In genomic region chr19:17306285-17306714, GRCh38 we compare ENCODE assay signal across 8 cellular contexts. TPM values are rescaled to one million over a fixed set of nuclear protein-coding genes. Genes with fewer than 3 reads are reported as not detected.
A peak's percentile ranks its signal among the peaks of the same experiment; 100 is the strongest.
DNase-seq lines count a peak whose midpoint lies in the region; ATAC-seq and TF ChIP-seq lines count a peak whose summit lies in the region.

No MANE protein-coding gene starts in this region.

- peak overlapping the region; percentile 85 for H3K27ac Mint-ChIP-seq in activated T-helper 2 cell treated with anti-CD3 and anti-CD28 coated beads, Interferon-gamma antibody, Interleukin-2, Interleukin-4, amounts not matched to agents 10 μg/mL and 5 μg/mL and 100 μg/mL, durations not matched to agents 14 hours and 24 hours and 36 hours

- H3K27me3 Mint-ChIP-seq in activated T-cell treated with anti-CD3 and anti-CD28 coated beads, Interleukin-2, amount 50 U/mL, for 4 hours (ENCODE audit: low read depth) = no peaks in the 10 kb centered on the region
- no peaks in the 10 kb centered on the region for H3K27me3 Mint-ChIP-seq in activated T-helper 2 cell treated with anti-CD3 and anti-CD28 coated beads, Interferon-gamma antibody, Interleukin-2, Interleukin-4, amounts not matched to agents 10 μg/mL and 5 μg/mL and 100 μg/mL, durations not matched to agents 14 hours and 24 hours and 36 hours (ENCODE audit: low read depth)

- H3K36me3 ChIP-seq in thoracic aorta = no peaks in the 10 kb centered on the region

- DNase-seq in activated T-cell treated with anti-CD3 and anti-CD28 coated beads, Interleukin-2, amount 50 U/mL, for 4 hours = no peak
- DNase-seq in activated T-cell treated with anti-CD3 and anti-CD28 coated beads, Interleukin-2, amount 50 U/mL, for 48 hours = no peak
- no peak for DNase-seq in activated T-helper 2 cell treated with anti-CD3 and anti-CD28 coated beads, Interferon-gamma antibody, Interleukin-2, Interleukin-4, amounts not matched to agents 10 μg/mL and 5 μg/mL and 100 μg/mL, durations not matched to agents 14 hours and 24 hours and 36 hours (ENCODE audit: low spot score)
- DNase-seq in thoracic aorta (ENCODE audit: low spot score) (no peak), mucosa of gallbladder (ENCODE audit: low spot score) (no peak)
- DNase-seq in stimulated activated CD4-positive, alpha-beta T cell treated with anti-CD3 and anti-CD28 coated beads, Interleukin-1b, Interleukin-23, amount 100 ng/mL, for 48 hours = no peak

- H3K27ac ChIP-seq in layer of hippocampus (ENCODE audit: low read depth, low read length) = peak overlapping the region; percentile 95
- H3K27ac ChIP-seq in thoracic aorta = peak overlapping the region; percentile 84 to 90

- H3K36me3 Mint-ChIP-seq in activated T-cell treated with anti-CD3 and anti-CD28 coated beads, Interleukin-2, amount 50 U/mL, for 4 hours (ENCODE audit: insufficient read depth) = peaks cover 2% of the 10 kb centered on the region
- H3K36me3 Mint-ChIP-seq in activated T-helper 2 cell treated with anti-CD3 and anti-CD28 coated beads, Interferon-gamma antibody, Interleukin-2, Interleukin-4, amounts not matched to agents 10 μg/mL and 5 μg/mL and 100 μg/mL, durations not matched to agents 14 hours and 24 hours and 36 hours (ENCODE audit: low read depth) = peaks cover 11% of the 10 kb centered on the region

- H3K4me1 Mint-ChIP-seq in activated T-cell treated with anti-CD3 and anti-CD28 coated beads, Interleukin-2, amount 50 U/mL, for 4 hours (ENCODE audit: low read depth) = peaks cover 45% of the 10 kb centered on the region
- peaks cover 38% of the 10 kb centered on the region for H3K4me1 Mint-ChIP-seq in activated T-helper 2 cell treated with anti-CD3 and anti-CD28 coated beads, Interferon-gamma antibody, Interleukin-2, Interleukin-4, amounts not matched to agents 10 μg/mL and 5 μg/mL and 100 μg/mL, durations not matched to agents 14 hours and 24 hours and 36 hours (ENCODE audit: low read depth)

- no peaks in the 10 kb centered on the region for H3K9me3 ChIP-seq in thoracic aorta

- no peaks in the 10 kb centered on the region for H3K27me3 ChIP-seq in layer of hippocampus (ENCODE audit: control insufficient read depth, insufficient read depth, low read length)
- H3K27me3 ChIP-seq in thoracic aorta (replicated peaks; ENCODE audit: insufficient read depth) = no peaks in the 10 kb centered on the region

- peak overlapping the region; percentile 84 for H3K4me3 ChIP-seq in thoracic aorta

- no peaks in the 10 kb centered on the region for H3K9me3 Mint-ChIP-seq in activated T-cell treated with anti-CD3 and anti-CD28 coated beads, Interleukin-2, amount 50 U/mL, for 4 hours
- H3K9me3 Mint-ChIP-seq in activated T-helper 2 cell treated with anti-CD3 and anti-CD28 coated beads, Interferon-gamma antibody, Interleukin-2, Interleukin-4, amounts not matched to agents 10 μg/mL and 5 μg/mL and 100 μg/mL, durations not matched to agents 14 hours and 24 hours and 36 hours = no peaks in the 10 kb centered on the region

- TF ChIP-seq CTCF in thoracic aorta (IDR thresholded peaks at IDR 0.05) = no peak

- no peak for ATAC-seq in activated T-cell treated with anti-CD3 and anti-CD28 coated beads, Interleukin-2, amount 50 U/mL, for 4 hours
- no peak for ATAC-seq in thoracic aorta (ENCODE audit: insufficient number of reproducible peaks, low FRiP score, low read depth)
- no peak for ATAC-seq in GM19463 (IDR thresholded peaks at IDR 0.05; ENCODE audit: unreplicated experiment)

- H3K4me3 Mint-ChIP-seq in activated T-cell treated with anti-CD3 and anti-CD28 coated beads, Interleukin-2, amount 50 U/mL, for 4 hours = peak overlapping the region; percentile 89
- peak overlapping the region; percentile 87 for H3K4me3 Mint-ChIP-seq in activated T-helper 2 cell treated with anti-CD3 and anti-CD28 coated beads, Interferon-gamma antibody, Interleukin-2, Interleukin-4, amounts not matched to agents 10 μg/mL and 5 μg/mL and 100 μg/mL, durations not matched to agents 14 hours and 24 hours and 36 hours (ENCODE audit: low read depth)

- peaks cover 35 to 69% of the 10 kb centered on the region in 2 donors for H3K4me1 ChIP-seq in thoracic aorta (ENCODE audit: control insufficient read depth in 1 of 2, low read depth in 2 of 2)

- intact Hi-C loops in activated T-helper 2 cell treated with anti-CD3 and anti-CD28 coated beads, Interferon-gamma antibody, Interleukin-2, Interleukin-4, amounts not matched to agents 10 μg/mL and 5 μg/mL and 100 μg/mL, durations not matched to agents 14 hours and 24 hours and 36 hours (cut with micrococcal nuclease) = loop anchor here (5.0 kb wide), 2 partner anchors 79 to 101 kb away; partner anchors contain the start of genes BST2 and OCEL1

RNA-seq across cellular contexts. Expression of gene MRPL34, which starts 0.6 kb away (rescaled TPM):
- total RNA-seq in activated T-cell treated with anti-CD3 and anti-CD28 coated beads, Interleukin-2, amount 50 U/mL, for 4 hours = 100 to 1,000 TPM; 111 to 137 (median 126) TPM
- 92.0 and 95.7 TPM in 2 replicates for total RNA-seq in activated T-helper 2 cell treated with anti-CD3 and anti-CD28 coated beads, Interferon-gamma antibody, Interleukin-2, Interleukin-4, amounts not matched to agents 10 μg/mL and 5 μg/mL and 100 μg/mL, durations not matched to agents 14 hours and 24 hours and 36 hours
- total RNA-seq in thoracic aorta = 100 to 1,000 TPM; 132 to 140 TPM
- 102 TPM for total RNA-seq in mucosa of gallbladder

RNA-seq across cellular contexts. Expression of gene DDA1, which starts 3.1 kb away (rescaled TPM):
- total RNA-seq in activated T-cell treated with anti-CD3 and anti-CD28 coated beads, Interleukin-2, amount 50 U/mL, for 4 hours = 10 to 100 TPM; 53.1 to 58.1 (median 53.4) TPM
- 37.1 and 39.2 TPM in 2 replicates for total RNA-seq in activated T-helper 2 cell treated with anti-CD3 and anti-CD28 coated beads, Interferon-gamma antibody, Interleukin-2, Interleukin-4, amounts not matched to agents 10 μg/mL and 5 μg/mL and 100 μg/mL, durations not matched to agents 14 hours and 24 hours and 36 hours
- total RNA-seq in thoracic aorta (10 to 100 TPM in 1 of 2 donors, 1 to 10 TPM in 1; 8.9 to 13.5 TPM), mucosa of gallbladder (37.9 TPM)

RNA-seq across cellular contexts. Expression of gene ABHD8, which starts 3.1 kb away (rescaled TPM):
- total RNA-seq in activated T-cell treated with anti-CD3 and anti-CD28 coated beads, Interleukin-2, amount 50 U/mL, for 4 hours = 1 to 10 TPM; 3.6 to 4.5 (median 3.7) TPM
- 9.9 and 10.9 TPM in 2 replicates for total RNA-seq in activated T-helper 2 cell treated with anti-CD3 and anti-CD28 coated beads, Interferon-gamma antibody, Interleukin-2, Interleukin-4, amounts not matched to agents 10 μg/mL and 5 μg/mL and 100 μg/mL, durations not matched to agents 14 hours and 24 hours and 36 hours
- total RNA-seq in thoracic aorta (10 to 100 TPM in 1 of 2 donors, 1 to 10 TPM in 1; 9.8 to 24.0 TPM), mucosa of gallbladder (20.1 TPM)

RNA-seq across cellular contexts. Expression of gene ANKLE1, which starts 24.6 kb away (rescaled TPM):
- 10 to 100 TPM in 2 of 3 donors, 1 to 10 TPM in 1; 7.6 to 19.0 (median 18.1) TPM for total RNA-seq in activated T-cell treated with anti-CD3 and anti-CD28 coated beads, Interleukin-2, amount 50 U/mL, for 4 hours
- total RNA-seq in activated T-helper 2 cell treated with anti-CD3 and anti-CD28 coated beads, Interferon-gamma antibody, Interleukin-2, Interleukin-4, amounts not matched to agents 10 μg/mL and 5 μg/mL and 100 μg/mL, durations not matched to agents 14 hours and 24 hours and 36 hours = 19.8 and 20.4 TPM in 2 replicates
- total RNA-seq in thoracic aorta = 1 to 10 TPM in 1 of 2 donors, not detected in 1; 1.2 TPM
- 0.83 TPM for total RNA-seq in mucosa of gallbladder

RNA-seq across cellular contexts. Expression of gene ANO8, which starts 28.4 kb away (rescaled TPM):
- total RNA-seq in activated T-cell treated with anti-CD3 and anti-CD28 coated beads, Interleukin-2, amount 50 U/mL, for 4 hours = 1 to 10 TPM; 2.8 to 3.0 (median 2.9) TPM
- total RNA-seq in activated T-helper 2 cell treated with anti-CD3 and anti-CD28 coated beads, Interferon-gamma antibody, Interleukin-2, Interleukin-4, amounts not matched to agents 10 μg/mL and 5 μg/mL and 100 μg/mL, durations not matched to agents 14 hours and 24 hours and 36 hours = 9.2 and 9.4 TPM in 2 replicates
- total RNA-seq in thoracic aorta (10 to 100 TPM in 1 of 2 donors, 1 to 10 TPM in 1; 9.5 to 13.4 TPM), mucosa of gallbladder (33.2 TPM)
